Comparison of ENCODE assay signal across 1 cellular context in genomic region chr2:70143314-70144150, GRCh38.
TF ChIP-seq lines count a peak whose summit lies in the region.

No MANE protein-coding gene starts in this region.

TF ChIP-seq in IMR-90, 13 proteins besides CTCF, POLR2A, EP300 and RAD21 (continued from another document):
- TF ChIP-seq ELK1 (IDR thresholded peaks at IDR 0.05; ENCODE audit: borderline replicate concordance, low read depth, low read length), result no peak
TF ChIP-seq in IMR-90: peak in this region for 0.
